ENCODE assay signal across 20 cellular contexts in the genomic region with DNA sequence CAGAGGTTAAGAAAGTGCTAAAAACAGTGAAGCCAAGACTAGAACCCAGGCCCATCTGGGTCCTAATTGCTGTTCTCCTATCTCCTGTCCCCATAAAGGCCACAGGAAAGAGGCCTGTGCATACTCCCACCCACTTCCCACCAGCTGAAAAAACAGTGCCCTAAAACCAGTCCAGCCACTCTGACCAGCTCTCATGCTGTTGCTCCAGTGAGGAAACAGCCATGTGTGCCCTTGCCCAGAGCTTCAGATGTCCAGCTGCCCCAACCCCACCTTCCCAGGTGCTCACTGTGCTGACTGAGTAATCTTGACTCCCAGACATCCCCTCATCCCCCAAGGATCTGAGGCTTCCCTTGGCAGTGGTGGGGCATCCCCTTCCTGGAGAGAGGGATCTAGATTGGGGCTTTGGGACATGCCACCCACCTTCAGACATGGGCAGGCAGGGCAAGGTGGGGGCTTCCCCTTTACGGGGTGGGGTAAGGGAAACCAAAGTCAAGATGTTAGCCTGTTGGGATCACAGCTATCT. TPM values are rescaled to one million over a fixed set of nuclear protein-coding genes. Genes with fewer than 3 reads are reported as not detected.
"Had no signal": no experiment of that assay in that cellular context is flagged by ENCODE, and none has a peak within 500 bp of the region (broad histone marks: within the 10 kb centered on the region; RNA-seq: fewer than 3 reads in every experiment).

No MANE protein-coding gene starts in this region.

- H3K27ac ChIP-seq: esophagus squamous epithelium, left ventricle myocardium inferior, parathyroid adenoma, tibial artery had no signal

- H3K36me3 Mint-ChIP-seq: brain; stimulated activated memory B cell treated with anti-CD40 and anti-IgM and Interleukin-4, amounts not matched to agents 10 μg/mL and 1 μg/mL and 100 μg/mL, for 72 hours had no signal

- H3K4me1 ChIP-seq: left ventricle myocardium inferior, tibial artery had no signal

- H3K36me3 ChIP-seq: left ventricle myocardium inferior, tibial artery had no signal

- H3K9ac ChIP-seq: parathyroid adenoma had no signal

- H3K9me3 Mint-ChIP-seq: brain; neural crest cell; stimulated activated memory B cell treated with anti-CD40 and anti-IgM and Interleukin-4, amounts not matched to agents 10 μg/mL and 1 μg/mL and 100 μg/mL, for 72 hours had no signal

- H3K27ac Mint-ChIP-seq: activated naive CD8-positive, alpha-beta T cell; stimulated activated memory B cell treated with anti-CD40 and anti-IgM and Interleukin-4, amounts not matched to agents 10 μg/mL and 1 μg/mL and 100 μg/mL, for 72 hours had no signal

- DNase-seq: activated CD4-positive, alpha-beta T cell treated with anti-CD3 and anti-CD28 coated beads, Interleukin-2, amount 50 U/mL, for 1 hour; activated CD8-positive, alpha-beta memory T cell treated with anti-CD3 and anti-CD28 coated beads for 24 hours; activated gamma-delta T cell treated with Interleukin-2 at 50 U/mL for 16 hours; amygdala; central memory CD4-positive, alpha-beta T cell; cortex of kidney; effector CD4-positive, alpha-beta T cell; esophagus squamous epithelium; hippocampal formation; left ventricle myocardium inferior; retina; tibial artery had no signal

- H3K4me3 ChIP-seq: esophagus squamous epithelium, left ventricle myocardium inferior, tibial artery had no signal

- H3K9me3 ChIP-seq: esophagus squamous epithelium, left ventricle myocardium inferior, tibial artery had no signal

- FAIRE-seq: endothelial cell of umbilical vein, keratinocyte had no signal

- H3K27me3 Mint-ChIP-seq: activated naive CD8-positive, alpha-beta T cell; brain; stimulated activated memory B cell treated with anti-CD40 and anti-IgM and Interleukin-4, amounts not matched to agents 10 μg/mL and 1 μg/mL and 100 μg/mL, for 72 hours had no signal

- H3K4me3 Mint-ChIP-seq: activated naive CD8-positive, alpha-beta T cell; brain; neural crest cell; stimulated activated memory B cell treated with anti-CD40 and anti-IgM and Interleukin-4, amounts not matched to agents 10 μg/mL and 1 μg/mL and 100 μg/mL, for 72 hours had no signal

- ATAC-seq: stimulated activated memory B cell treated with anti-CD40 and anti-IgM and Interleukin-4, amounts not matched to agents 10 μg/mL and 1 μg/mL and 100 μg/mL, for 72 hours had no signal

- H3K27me3 ChIP-seq: esophagus squamous epithelium, tibial artery had no signal

RNA-seq across cellular contexts. Expression of gene KCNK5, which starts 28.7 kb away (rescaled TPM):
- total RNA-seq: endothelial cell of umbilical vein, fibroblast of villous mesenchyme had no signal
- polyA plus RNA-seq: endothelial cell of umbilical vein, keratinocyte had no signal
